13 cellular contexts compared by ENCODE assay signal in the genomic region with DNA sequence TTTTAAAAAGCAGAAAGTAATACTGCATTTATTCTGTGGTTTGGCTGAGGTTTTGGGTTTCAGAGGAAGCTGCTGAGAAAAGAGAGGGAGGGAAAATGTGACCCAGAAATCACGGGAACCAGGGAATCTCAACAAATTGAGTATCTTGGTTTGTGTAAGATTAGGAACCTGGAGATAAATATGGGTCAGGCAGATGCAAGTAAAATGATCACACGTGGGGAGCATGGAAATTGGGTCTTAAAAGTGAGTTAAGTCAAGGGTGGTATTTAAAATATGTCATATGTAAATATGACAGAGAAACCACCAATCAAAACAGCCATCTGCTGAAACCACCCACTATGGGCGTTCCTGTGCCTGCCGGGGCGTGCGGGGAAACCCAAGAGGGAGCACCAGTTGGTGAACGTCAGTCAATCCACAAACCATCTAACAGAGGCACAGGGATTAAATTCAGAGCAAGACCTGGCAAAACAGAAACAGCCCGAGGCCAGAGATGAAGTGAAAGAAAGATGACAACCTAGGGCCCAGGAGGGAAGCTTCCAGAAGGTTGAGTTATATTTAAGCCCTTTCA. TPM values are rescaled to one million over a fixed set of nuclear protein-coding genes. Genes with fewer than 3 reads are reported as not detected.
DNase-seq lines count a peak whose midpoint lies in the region; ATAC-seq and TF ChIP-seq lines count a peak whose summit lies in the region.
"Had no signal": no experiment of that assay in that cellular context is flagged by ENCODE, and none has a peak within 500 bp of the region (broad histone marks: within the 10 kb centered on the region; RNA-seq: fewer than 3 reads in every experiment).

No MANE protein-coding gene starts in this region.

- ATAC-seq in natural killer cell treated with Interleukin-12 subunit alpha and Interleukin-12 subunit beta and Interleukin-15 and Interleukin-18, amount 100 ng/mL, for 72 hours = no peak
- ATAC-seq in natural killer cell = no peak
- ATAC-seq in activated T-cell treated with anti-CD3 and anti-CD28 coated beads, Interleukin-2, amount 50 U/mL, for 4 hours = peak; percentile 23 to 32
- ATAC-seq in stimulated activated naive CD8-positive, alpha-beta T cell treated with anti-CD3 and anti-CD28 coated beads, Interleukin-15, amount 100 ng/mL, for 72 hours = peak; percentile 50
- no peak for ATAC-seq in HG03097 (IDR thresholded peaks at IDR 0.05; ENCODE audit: low FRiP score, unreplicated experiment)
- ATAC-seq in HG02759 (IDR thresholded peaks at IDR 0.05; ENCODE audit: unreplicated experiment) = no peak

- DNase-seq in natural killer cell treated with Interleukin-12 subunit alpha and Interleukin-12 subunit beta and Interleukin-15 and Interleukin-18, amount 100 ng/mL, for 72 hours (ENCODE audit: low spot score) = no peak
- DNase-seq in natural killer cell (no peak), fibroblast of the aortic adventitia (ENCODE audit: low read depth) (peak; percentile 74), SHP77 treated with DMSO at 0.1 percent for 48 hours (lab: John Stamatoyannopoulos, UW) (no peak)
- peak; percentile 13 for DNase-seq in activated T-cell treated with anti-CD3 and anti-CD28 coated beads, Interleukin-2, amount 50 U/mL, for 4 hours
- peak in 1 of 2 donors; percentile 41 for DNase-seq in stimulated activated naive CD8-positive, alpha-beta T cell treated with anti-CD3 and anti-CD28 coated beads, Interleukin-15, amount 100 ng/mL, for 72 hours
- DNase-seq: effector CD8-positive, alpha-beta T cell; H7; NCI-H446; spleen had no signal

- intact Hi-C loops in natural killer cell (cut with micrococcal nuclease) = no loop called here

- no peaks in the 10 kb centered on the region for H3K9me3 Mint-ChIP-seq in natural killer cell treated with Interleukin-12 subunit alpha and Interleukin-12 subunit beta and Interleukin-15 and Interleukin-18, amount 100 ng/mL, for 72 hours
- no peaks in the 10 kb centered on the region for H3K9me3 Mint-ChIP-seq in natural killer cell
- no peaks in the 10 kb centered on the region for H3K9me3 Mint-ChIP-seq in activated T-cell treated with anti-CD3 and anti-CD28 coated beads, Interleukin-2, amount 50 U/mL, for 4 hours
- no peaks in the 10 kb centered on the region for H3K9me3 Mint-ChIP-seq in stimulated activated naive CD8-positive, alpha-beta T cell treated with anti-CD3 and anti-CD28 coated beads, Interleukin-15, amount 100 ng/mL, for 72 hours

- H3K27me3 Mint-ChIP-seq in natural killer cell treated with Interleukin-12 subunit alpha and Interleukin-12 subunit beta and Interleukin-15 and Interleukin-18, amount 100 ng/mL, for 72 hours = peaks cover 13 to 24% of the 10 kb centered on the region in 2 donors
- peaks cover 33 to 40% of the 10 kb centered on the region in 2 donors for H3K27me3 Mint-ChIP-seq in natural killer cell (ENCODE audit: low read depth in 2 of 2)
- no peaks in the 10 kb centered on the region for H3K27me3 Mint-ChIP-seq in activated T-cell treated with anti-CD3 and anti-CD28 coated beads, Interleukin-2, amount 50 U/mL, for 4 hours (ENCODE audit: low read depth)
- no peaks in the 10 kb centered on the region for H3K27me3 Mint-ChIP-seq in stimulated activated naive CD8-positive, alpha-beta T cell treated with anti-CD3 and anti-CD28 coated beads, Interleukin-15, amount 100 ng/mL, for 72 hours

- peak overlapping the region; percentile 6 for H3K4me3 ChIP-seq in fibroblast of the aortic adventitia (ENCODE audit: low read depth, low read length)
- H3K4me3 ChIP-seq: spleen, vagina had no signal

- H3K36me3 Mint-ChIP-seq in natural killer cell treated with Interleukin-12 subunit alpha and Interleukin-12 subunit beta and Interleukin-15 and Interleukin-18, amount 100 ng/mL, for 72 hours = no peaks in the 10 kb centered on the region
- no peaks in the 10 kb centered on the region for H3K36me3 Mint-ChIP-seq in natural killer cell
- no peaks in the 10 kb centered on the region for H3K36me3 Mint-ChIP-seq in activated T-cell treated with anti-CD3 and anti-CD28 coated beads, Interleukin-2, amount 50 U/mL, for 4 hours (ENCODE audit: insufficient read depth)

- H3K4me1 Mint-ChIP-seq in natural killer cell treated with Interleukin-12 subunit alpha and Interleukin-12 subunit beta and Interleukin-15 and Interleukin-18, amount 100 ng/mL, for 72 hours (ENCODE audit: low read depth in 2 of 2) = peaks cover 31 to 39% of the 10 kb centered on the region in 2 donors
- H3K4me1 Mint-ChIP-seq in natural killer cell = peaks cover 25 to 31% of the 10 kb centered on the region in 2 donors
- peaks cover 48% of the 10 kb centered on the region for H3K4me1 Mint-ChIP-seq in activated T-cell treated with anti-CD3 and anti-CD28 coated beads, Interleukin-2, amount 50 U/mL, for 4 hours (ENCODE audit: low read depth)
- H3K4me1 Mint-ChIP-seq in stimulated activated naive CD8-positive, alpha-beta T cell treated with anti-CD3 and anti-CD28 coated beads, Interleukin-15, amount 100 ng/mL, for 72 hours = peaks cover 46% of the 10 kb centered on the region

- peak overlapping the region; percentile 15 to 64 for H3K27ac Mint-ChIP-seq in natural killer cell treated with Interleukin-12 subunit alpha and Interleukin-12 subunit beta and Interleukin-15 and Interleukin-18, amount 100 ng/mL, for 72 hours
- H3K27ac Mint-ChIP-seq in natural killer cell = no peak overlapping the region
- peak overlapping the region; percentile 58 to 81 for H3K27ac Mint-ChIP-seq in stimulated activated naive CD8-positive, alpha-beta T cell treated with anti-CD3 and anti-CD28 coated beads, Interleukin-15, amount 100 ng/mL, for 72 hours

- peak overlapping the region; percentile 10 for H3K4me3 Mint-ChIP-seq in natural killer cell treated with Interleukin-12 subunit alpha and Interleukin-12 subunit beta and Interleukin-15 and Interleukin-18, amount 100 ng/mL, for 72 hours
- H3K4me3 Mint-ChIP-seq in natural killer cell = no peak overlapping the region
- H3K4me3 Mint-ChIP-seq in activated T-cell treated with anti-CD3 and anti-CD28 coated beads, Interleukin-2, amount 50 U/mL, for 4 hours = no peak overlapping the region
- H3K4me3 Mint-ChIP-seq in stimulated activated naive CD8-positive, alpha-beta T cell treated with anti-CD3 and anti-CD28 coated beads, Interleukin-15, amount 100 ng/mL, for 72 hours = peak overlapping the region; percentile 58 to 73

- no peak for TF ChIP-seq CTCF in natural killer cell (IDR thresholded peaks at IDR 0.05)
- no peak for TF ChIP-seq CTCF in fibroblast of the aortic adventitia (IDR thresholded peaks at IDR 0.05; ENCODE audit: insufficient read depth, low read length)

RNA-seq across cellular contexts. Expression of gene CDH13, which starts 33.4 kb away (rescaled TPM):
- not detected for total RNA-seq in natural killer cell treated with Interleukin-12 subunit alpha and Interleukin-12 subunit beta and Interleukin-15 and Interleukin-18, amount 100 ng/mL, for 72 hours
- total RNA-seq in natural killer cell (not detected), fibroblast of the aortic adventitia (ENCODE audit: low replicate concordance) (55.7 and 58.0 TPM in 2 replicates)
- not detected for total RNA-seq in activated T-cell treated with anti-CD3 and anti-CD28 coated beads, Interleukin-2, amount 50 U/mL, for 4 hours

Comparison
In these comparisons a context has a peak if more than half of its experiments do, and no peak if none do; other contexts are left out.
1. H3K27ac Mint-ChIP-seq: peak in natural killer cell treated with Interleukin-12 subunit alpha and Interleukin-12 subunit beta and Interleukin-15 and Interleukin-18, amount 100 ng/mL, for 72 hours (2 of 2) and stimulated activated naive CD8-positive, alpha-beta T cell treated with anti-CD3 and anti-CD28 coated beads, Interleukin-15, amount 100 ng/mL, for 72 hours (2 of 2); none in natural killer cell (0 of 2).
2. H3K4me3 Mint-ChIP-seq: peak in natural killer cell treated with Interleukin-12 subunit alpha and Interleukin-12 subunit beta and Interleukin-15 and Interleukin-18, amount 100 ng/mL, for 72 hours (single experiment) and stimulated activated naive CD8-positive, alpha-beta T cell treated with anti-CD3 and anti-CD28 coated beads, Interleukin-15, amount 100 ng/mL, for 72 hours (2 of 2); none in natural killer cell (single experiment) and activated T-cell treated with anti-CD3 and anti-CD28 coated beads, Interleukin-2, amount 50 U/mL, for 4 hours (single experiment).
3. ATAC-seq: peak in activated T-cell treated with anti-CD3 and anti-CD28 coated beads, Interleukin-2, amount 50 U/mL, for 4 hours (2 of 2) and stimulated activated naive CD8-positive, alpha-beta T cell treated with anti-CD3 and anti-CD28 coated beads, Interleukin-15, amount 100 ng/mL, for 72 hours (single experiment); none in natural killer cell treated with Interleukin-12 subunit alpha and Interleukin-12 subunit beta and Interleukin-15 and Interleukin-18, amount 100 ng/mL, for 72 hours (0 of 2), natural killer cell (0 of 3), HG03097 (single experiment) and HG02759 (single experiment).
4. DNase-seq: peak in activated T-cell treated with anti-CD3 and anti-CD28 coated beads, Interleukin-2, amount 50 U/mL, for 4 hours (single experiment) and fibroblast of the aortic adventitia (single experiment); none in natural killer cell treated with Interleukin-12 subunit alpha and Interleukin-12 subunit beta and Interleukin-15 and Interleukin-18, amount 100 ng/mL, for 72 hours (single experiment), natural killer cell (single experiment) and SHP77 treated with DMSO at 0.1 percent for 48 hours (single experiment).
5. RNA of gene CDH13, which starts 33.4 kb away (total RNA-seq): 55.7 to 58.0 TPM in fibroblast of the aortic adventitia; not detected in natural killer cell treated with Interleukin-12 subunit alpha and Interleukin-12 subunit beta and Interleukin-15 and Interleukin-18, amount 100 ng/mL, for 72 hours, not detected in natural killer cell and not detected in activated T-cell treated with anti-CD3 and anti-CD28 coated beads, Interleukin-2, amount 50 U/mL, for 4 hours; every median in the first group is over 10 times any median in the second.